39 cellular contexts compared by ENCODE assay signal in the genomic region with DNA sequence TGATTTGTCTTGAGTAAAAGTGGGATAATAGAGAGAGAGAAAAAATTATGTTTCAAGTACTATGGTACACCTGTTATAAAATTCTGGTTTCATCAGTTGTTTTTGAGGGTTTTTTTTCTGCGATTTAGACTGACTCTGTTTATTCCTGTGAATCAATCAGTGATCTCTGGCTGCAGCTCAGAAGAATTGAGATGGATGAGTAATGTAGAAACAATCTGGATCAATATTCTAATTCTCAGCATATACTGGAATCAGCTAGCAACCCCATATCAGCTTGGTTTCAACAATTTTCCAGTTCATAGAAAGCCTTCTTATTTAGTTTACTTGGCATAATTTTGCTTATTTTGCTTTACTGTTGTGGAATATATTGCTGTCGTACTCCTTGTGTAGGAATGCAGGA. TPM values are rescaled to one million over a fixed set of nuclear protein-coding genes. Genes with fewer than 3 reads are reported as not detected.
"Had no signal": no experiment of that assay in that cellular context is flagged by ENCODE, and none has a peak within 500 bp of the region (broad histone marks: within the 10 kb centered on the region; RNA-seq: fewer than 3 reads in every experiment).

No MANE protein-coding gene starts in this region.

- H3K27ac Mint-ChIP-seq: activated B cell treated with CpG ODN at 0.5 μM for 24 hours; activated CD4-positive, alpha-beta memory T cell treated with anti-CD3 and anti-CD28 coated beads for 36 hours; activated CD4-positive, alpha-beta T cell treated with anti-CD3 and anti-CD28 coated beads, Interleukin-2, amount 10 ng/mL, durations not matched to agents 24 days and 14 days; activated CD8-positive, alpha-beta T cell treated with anti-CD3 and anti-CD28 coated beads for 36 hours; activated naive CD4-positive, alpha-beta T cell treated with anti-CD3 and anti-CD28 coated beads for 36 hours; activated naive CD4-positive, alpha-beta T cell treated with anti-CD3 and anti-CD28 coated beads, Interleukin-2, amount 50 U/mL, for 72 hours; activated naive CD8-positive, alpha-beta T cell treated with anti-CD3 and anti-CD28 coated beads for 36 hours; activated T-cell treated with anti-CD3 and anti-CD28 coated beads, Interleukin-2, amount 50 U/mL, for 72 hours; activated T-helper 1 cell treated with anti-CD3 and anti-CD28 coated beads, Interleukin-12 subunit alpha, Interleukin-12 subunit beta, Interleukin-2, Interleukin-4 antibody, amounts not matched to agents 30 ng/mL and 10 ng/mL and 1 ng/mL, durations not matched to agents 14 hours and 24 hours and 36 hours; activated T-helper 17 cell treated with anti-CD3 and anti-CD28 coated beads, Interleukin-2, amount 50 U/mL, for 72 hours; brain; T-helper 1 cell treated with Interleukin-12 subunit alpha and Interleukin-12 subunit beta and Interleukin-4 antibody, amounts not matched to agents 30 μg/mL and 1 μg/mL, for 36 hours; T-helper 2 cell treated with Interferon-gamma antibody and Interleukin-4, amounts not matched to agents 5 μg/mL and 100 μg/mL, for 36 hours had no signal

- H3K27ac ChIP-seq: cardiac muscle cell, VCaP had no signal

- H3K27me3 Mint-ChIP-seq: brain had no signal

- ATAC-seq: activated CD8-positive, alpha-beta T cell treated with anti-CD3 and anti-CD28 coated beads for 36 hours; activated naive CD4-positive, alpha-beta T cell treated with anti-CD3 and anti-CD28 coated beads, Interleukin-2, amount 50 U/mL, for 72 hours; activated T-cell treated with anti-CD3 and anti-CD28 coated beads, Interleukin-2, amount 50 U/mL, for 4 hours; activated T-cell treated with anti-CD3 and anti-CD28 coated beads, Interleukin-2, amount 50 U/mL, for 72 hours; activated T-helper 17 cell treated with anti-CD3 and anti-CD28 coated beads, Interleukin-2, amount 50 U/mL, for 72 hours had no signal

- H3K36me3 Mint-ChIP-seq: activated CD4-positive, alpha-beta memory T cell treated with anti-CD3 and anti-CD28 coated beads for 36 hours; activated naive CD4-positive, alpha-beta T cell treated with anti-CD3 and anti-CD28 coated beads, Interleukin-2, amount 50 U/mL, for 72 hours; activated naive CD8-positive, alpha-beta T cell treated with anti-CD3 and anti-CD28 coated beads for 36 hours had no signal

- H3K36me3 ChIP-seq: adrenal gland, cardiac muscle cell had no signal

- H3K4me3 ChIP-seq: adrenal gland, cardiac muscle cell had no signal

- H3K4me3 Mint-ChIP-seq: activated B cell treated with CpG ODN at 0.5 μM for 24 hours; activated CD4-positive, alpha-beta memory T cell treated with anti-CD3 and anti-CD28 coated beads for 36 hours; activated CD4-positive, alpha-beta T cell treated with anti-CD3 and anti-CD28 coated beads, Interleukin-2, amount 10 ng/mL, durations not matched to agents 24 days and 14 days; activated CD8-positive, alpha-beta T cell treated with anti-CD3 and anti-CD28 coated beads for 36 hours; activated naive CD4-positive, alpha-beta T cell treated with anti-CD3 and anti-CD28 coated beads for 36 hours; activated naive CD8-positive, alpha-beta T cell treated with anti-CD3 and anti-CD28 coated beads for 36 hours; activated T-cell treated with anti-CD3 and anti-CD28 coated beads, Interleukin-2, amount 50 U/mL, for 4 hours; activated T-cell treated with anti-CD3 and anti-CD28 coated beads, Interleukin-2, amount 50 U/mL, for 72 hours; activated T-helper 1 cell treated with anti-CD3 and anti-CD28 coated beads, Interleukin-12 subunit alpha, Interleukin-12 subunit beta, Interleukin-2, Interleukin-4 antibody, amounts not matched to agents 30 ng/mL and 10 ng/mL and 1 ng/mL, durations not matched to agents 14 hours and 24 hours and 36 hours; activated T-helper 17 cell treated with anti-CD3 and anti-CD28 coated beads, Interleukin-2, amount 50 U/mL, for 72 hours; brain; central memory CD8-positive, alpha-beta T cell; T-helper 1 cell treated with Interleukin-12 subunit alpha and Interleukin-12 subunit beta and Interleukin-4 antibody, amounts not matched to agents 30 μg/mL and 1 μg/mL, for 36 hours; T-helper 2 cell treated with Interferon-gamma antibody and Interleukin-4, amounts not matched to agents 5 μg/mL and 100 μg/mL, for 36 hours had no signal

- H3K4me1 Mint-ChIP-seq: activated B cell treated with CpG ODN at 0.5 μM for 24 hours; activated CD4-positive, alpha-beta T cell treated with anti-CD3 and anti-CD28 coated beads, Interleukin-2, amount 10 ng/mL, durations not matched to agents 24 days and 14 days; activated T-helper 17 cell treated with anti-CD3 and anti-CD28 coated beads, Interleukin-2, amount 50 U/mL, for 72 hours had no signal

- H3K27me3 ChIP-seq: adrenal gland, cardiac muscle cell had no signal

- FAIRE-seq: bronchial epithelial cell, TTC549 had no signal

- DNase-seq: activated B cell treated with CpG ODN at 0.5 μM for 24 hours; activated CD4-positive, alpha-beta memory T cell treated with anti-CD3 and anti-CD28 coated beads for 36 hours; activated CD4-positive, alpha-beta T cell treated with anti-CD3 and anti-CD28 coated beads for 4 hours; activated CD4-positive, alpha-beta T cell treated with anti-CD3 and anti-CD28 coated beads, Interleukin-2, amount 10 ng/mL, durations not matched to agents 24 days and 14 days; activated CD4-positive, alpha-beta T cell treated with anti-CD3 and anti-CD28 coated beads, Interleukin-2, amount 50 U/mL, for 1 hour; activated CD4-positive, alpha-beta T cell treated with anti-CD3 and anti-CD28 coated beads, Interleukin-2, amount 50 U/mL, for 4 hours; activated CD4-positive, CD25-positive, alpha-beta regulatory T cell treated with anti-CD3 and anti-CD28 coated beads, Interleukin-2, amount 50 U/mL, for 72 hours; activated CD8-positive, alpha-beta memory T cell treated with anti-CD3 and anti-CD28 coated beads, Interleukin-2, amount 50 U/mL, for 4 hours; activated CD8-positive, alpha-beta T cell treated with anti-CD3 and anti-CD28 coated beads for 36 hours; activated effector memory CD4-positive, alpha-beta T cell treated with anti-CD3 and anti-CD28 coated beads, Interleukin-2, amount 50 U/mL, for 16 hours; activated gamma-delta T cell treated with Interleukin-2 at 50 U/mL for 16 hours; activated naive CD4-positive, alpha-beta T cell; activated naive CD4-positive, alpha-beta T cell treated with anti-CD3 and anti-CD28 coated beads for 36 hours; activated naive CD4-positive, alpha-beta T cell treated with anti-CD3 and anti-CD28 coated beads, Interleukin-2, amount 50 U/mL, for 16 hours; activated naive CD8-positive, alpha-beta T cell treated with anti-CD3 and anti-CD28 coated beads for 36 hours; activated T-cell treated with anti-CD3 and anti-CD28 coated beads for 4 hours; activated T-cell treated with anti-CD3 and anti-CD28 coated beads, Interleukin-2, amount 50 U/mL, for 1 hour; activated T-cell treated with anti-CD3 and anti-CD28 coated beads, Interleukin-2, amount 50 U/mL, for 4 hours; activated T-cell treated with anti-CD3 and anti-CD28 coated beads, Interleukin-2, amount 50 U/mL, for 72 hours; adrenal gland; amniotic stem cell; aorta; caudate nucleus; cerebellar nuclear complex; T-helper 1 cell; T-helper 2 cell; T-helper 9 cell had no signal

- H3K9me3 Mint-ChIP-seq: activated CD4-positive, alpha-beta T cell treated with anti-CD3 and anti-CD28 coated beads, Interleukin-2, amount 10 ng/mL, durations not matched to agents 24 days and 14 days; activated T-cell treated with anti-CD3 and anti-CD28 coated beads, Interleukin-2, amount 50 U/mL, for 4 hours; activated T-helper 1 cell treated with anti-CD3 and anti-CD28 coated beads, Interleukin-12 subunit alpha, Interleukin-12 subunit beta, Interleukin-2, Interleukin-4 antibody, amounts not matched to agents 30 ng/mL and 10 ng/mL and 1 ng/mL, durations not matched to agents 14 hours and 24 hours and 36 hours; activated T-helper 17 cell treated with anti-CD3 and anti-CD28 coated beads, Interleukin-2, amount 50 U/mL, for 72 hours had no signal

RNA-seq across cellular contexts. Expression of a gene that starts 43.0 kb away (rescaled TPM):
- total RNA-seq: activated B cell treated with CpG ODN at 0.5 μM for 24 hours; activated CD4-positive, alpha-beta memory T cell treated with anti-CD3 and anti-CD28 coated beads for 36 hours; activated CD4-positive, alpha-beta T cell treated with anti-CD3 and anti-CD28 coated beads, Interleukin-2, amount 10 ng/mL, durations not matched to agents 24 days and 14 days; activated CD8-positive, alpha-beta memory T cell treated with anti-CD3 and anti-CD28 coated beads for 36 hours; activated CD8-positive, alpha-beta T cell treated with anti-CD3 and anti-CD28 coated beads for 36 hours; activated naive CD4-positive, alpha-beta T cell treated with anti-CD3 and anti-CD28 coated beads for 36 hours; activated naive CD8-positive, alpha-beta T cell treated with anti-CD3 and anti-CD28 coated beads for 36 hours; activated T-cell treated with anti-CD3 and anti-CD28 coated beads, Interleukin-2, amount 50 U/mL, for 72 hours; activated T-helper 1 cell treated with anti-CD3 and anti-CD28 coated beads, Interleukin-12 subunit alpha, Interleukin-12 subunit beta, Interleukin-2, Interleukin-4 antibody, amounts not matched to agents 30 ng/mL and 10 ng/mL and 1 ng/mL, durations not matched to agents 14 hours and 24 hours and 36 hours; activated T-helper 17 cell treated with anti-CD3 and anti-CD28 coated beads, Interleukin-2, amount 50 U/mL, for 72 hours had no signal
